8 cellular contexts compared by ENCODE assay signal in the genomic region with DNA sequence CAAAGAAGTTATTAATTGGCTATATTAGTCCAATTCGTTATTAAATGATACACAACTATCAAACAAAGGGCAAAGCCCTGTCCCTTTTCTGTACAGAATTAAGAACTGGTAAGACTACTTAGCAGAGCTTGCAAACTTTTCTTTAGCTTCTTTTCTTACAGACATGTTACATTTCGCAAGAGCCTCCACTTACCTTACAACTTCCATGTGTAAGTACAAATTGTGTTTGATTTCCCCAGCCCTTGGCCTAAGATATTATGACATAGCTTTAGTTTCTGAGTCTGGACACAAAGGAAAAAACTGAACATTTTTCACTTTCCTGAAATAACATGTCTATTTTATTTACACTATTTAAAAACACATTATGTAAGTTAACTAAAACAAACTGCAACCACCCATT. TPM values are rescaled to one million over a fixed set of nuclear protein-coding genes. Genes with fewer than 3 reads are reported as not detected.
DNase-seq lines count a peak whose midpoint lies in the region; ATAC-seq and TF ChIP-seq lines count a peak whose summit lies in the region.

No MANE protein-coding gene starts in this region.

- H3K36me3 Mint-ChIP-seq in CD14-positive monocyte: peaks cover 1 to 12% of the 10 kb centered on the region in 2 donors

- H3K4me1 Mint-ChIP-seq in CD14-positive monocyte: peaks cover 55% of the 10 kb centered on the region

- no peak overlapping the region for H3K27ac ChIP-seq in ectodermal cell (ENCODE audit: insufficient read depth, low read depth, low read length, poor library complexity, severe bottlenecking)

- H3K27me3 Mint-ChIP-seq in CD14-positive monocyte (ENCODE audit: low read depth in 3 of 3): peaks cover 0 to 2% (median 1%) of the 10 kb centered on the region in 3 donors

- H2AFZ ChIP-seq in neuron (ENCODE audit: low read depth, low read length): no peak overlapping the region

- H3K4me1 ChIP-seq in ectodermal cell (ENCODE audit: control insufficient read depth, insufficient read depth, low read length) (peaks cover 17% of the 10 kb centered on the region), neuron (ENCODE audit: insufficient read depth, low read length) (peaks cover 22% of the 10 kb centered on the region)

- H3K4me3 Mint-ChIP-seq in CD14-positive monocyte: peak overlapping the region; percentile 91 to 98

- peak overlapping the region; percentile 91 to 100 (median 96) for H3K27ac Mint-ChIP-seq in CD14-positive monocyte

- no peaks in the 10 kb centered on the region for H3K27me3 ChIP-seq in ectodermal cell (ENCODE audit: control insufficient read depth, insufficient read depth, low read length, poor library complexity, severe bottlenecking)
- H3K27me3 ChIP-seq in neuron (ENCODE audit: insufficient read depth, low read length): no peaks in the 10 kb centered on the region

- no peaks in the 10 kb centered on the region for H3K9me3 Mint-ChIP-seq in CD14-positive monocyte

- no peak for ATAC-seq in GM18861 (IDR thresholded peaks at IDR 0.05; ENCODE audit: unreplicated experiment)

- DNase-seq in CD14-positive monocyte (ENCODE audit: low spot score) (no peak), NAMALWA (ENCODE audit: low spot score) (peak; percentile 22), NCI-H345 treated with DMSO at 0.1 percent for 48 hours (lab: John Stamatoyannopoulos, UW; ENCODE audit: unreplicated experiment) (no peak)
- no peak for DNase-seq in stimulated activated CD4-positive, alpha-beta T cell treated with anti-CD3 and anti-CD28 coated beads, Interleukin-1b, Interleukin-23, amount 100 ng/mL, for 48 hours
- DNase-seq in NK-92 treated with Interleukin-12 subunit alpha and Interleukin-12 subunit beta, amount 100 ng/mL, for 24 hours (lab: John Stamatoyannopoulos, UW): no peak

- 88 to 98% methylated on average over 2 of the region's 2 CpGs for WGBS in ectodermal cell, 2 experiments

- intact Hi-C loops in CD14-positive monocyte (cut with micrococcal nuclease): loop anchor here in 1 of 2 donors (10.0 kb wide), 1 partner anchor 50 kb away; a partner anchor contains a TSS

- H3K9me3 ChIP-seq in ectodermal cell (ENCODE audit: control insufficient read depth, low read length) (no peaks in the 10 kb centered on the region), neuron (ENCODE audit: low read length) (no peaks in the 10 kb centered on the region)

- H3K4me3 ChIP-seq in ectodermal cell (ENCODE audit: insufficient read depth, low read depth, low read length) (peak overlapping the region; percentile 12), neuron (ENCODE audit: low read length) (peak overlapping the region; percentile 76)

- TF ChIP-seq CTCF in CD14-positive monocyte (IDR thresholded peaks at IDR 0.05): no peak

- H3K36me3 ChIP-seq in ectodermal cell (ENCODE audit: control insufficient read depth, insufficient read depth, low read length) (no peaks in the 10 kb centered on the region), neuron (ENCODE audit: insufficient read depth, low read length) (no peaks in the 10 kb centered on the region)

RNA-seq across cellular contexts. Expression of a gene that starts 1.7 kb away (rescaled TPM):
- polyA plus RNA-seq in CD14-positive monocyte: 10 to 100 TPM; 21.7 to 24.4 TPM
- 21.9 TPM for polyA plus RNA-seq in ectodermal cell (2013, experiment 1 of 4)
- 25.4 TPM for polyA plus RNA-seq in ectodermal cell (2013, experiment 2 of 4)
- 17.2 TPM for polyA plus RNA-seq in ectodermal cell (2013, experiment 3 of 4)
- polyA plus RNA-seq in ectodermal cell (2013, experiment 4 of 4): 19.8 TPM

RNA-seq across cellular contexts. Expression of a gene that starts 51.4 kb away (rescaled TPM):
- 100 to 1,000 TPM; 498 to 522 TPM for polyA plus RNA-seq in CD14-positive monocyte
- 664 TPM for polyA plus RNA-seq in ectodermal cell (2013, experiment 1 of 4)
- 625 TPM for polyA plus RNA-seq in ectodermal cell (2013, experiment 2 of 4)
- polyA plus RNA-seq in ectodermal cell (2013, experiment 3 of 4): 675 TPM
- polyA plus RNA-seq in ectodermal cell (2013, experiment 4 of 4): 751 TPM
